Comparison of ENCODE assay signal across 1 cellular context in the genomic region with DNA sequence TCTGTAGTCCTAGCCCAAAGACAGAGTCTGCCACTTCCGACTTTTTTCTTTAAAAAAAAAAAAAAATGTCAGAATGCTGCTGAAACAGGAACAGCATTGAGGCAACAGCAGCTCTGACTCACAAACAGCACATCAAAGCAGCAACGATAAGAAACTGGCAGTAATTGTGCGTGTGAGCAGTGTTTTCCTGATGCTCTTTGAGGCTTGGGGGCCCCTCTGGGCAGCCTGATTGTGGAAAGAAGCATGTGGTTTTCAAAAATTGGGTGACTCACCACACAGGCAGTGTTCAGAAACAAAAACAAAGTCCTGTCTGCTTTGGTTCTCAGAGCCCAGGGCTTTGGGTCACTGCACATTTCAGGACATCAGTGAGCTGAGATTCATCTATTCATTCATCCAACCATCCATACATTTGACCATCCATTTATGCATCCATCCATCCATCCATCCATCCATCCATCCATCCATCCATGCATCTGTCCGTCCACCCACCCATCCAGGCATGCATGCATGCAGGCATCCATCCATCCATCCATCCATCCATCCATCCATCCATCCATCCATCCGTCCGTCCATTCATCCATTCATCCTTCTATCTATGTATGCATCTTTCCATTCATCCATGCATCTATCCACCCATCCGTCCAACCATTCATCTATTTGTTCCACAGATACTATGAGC.
TF ChIP-seq lines count a peak whose summit lies in the region.

No MANE protein-coding gene starts in this region.

TF ChIP-seq in IMR-90, 13 proteins besides CTCF, POLR2A, EP300 and RAD21 (continued from another document):
- 0 out of 2 replicates have a peak, but pooled peaks have one; percentile 23 for TF ChIP-seq MXI1 (IDR thresholded peaks at IDR 0.05; ENCODE audit: borderline replicate concordance, low read depth, low read length)
- TF ChIP-seq, protein P1, sequence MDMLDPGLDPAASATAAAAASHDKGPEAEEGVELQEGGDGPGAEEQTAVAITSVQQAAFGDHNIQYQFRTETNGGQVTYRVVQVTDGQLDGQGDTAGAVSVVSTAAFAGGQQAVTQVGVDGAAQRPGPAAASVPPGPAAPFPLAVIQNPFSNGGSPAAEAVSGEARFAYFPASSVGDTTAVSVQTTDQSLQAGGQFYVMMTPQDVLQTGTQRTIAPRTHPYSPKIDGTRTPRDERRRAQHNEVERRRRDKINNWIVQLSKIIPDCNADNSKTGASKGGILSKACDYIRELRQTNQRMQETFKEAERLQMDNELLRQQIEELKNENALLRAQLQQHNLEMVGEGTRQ (IDR thresholded peaks at IDR 0.05; ENCODE audit: low read depth, low read length) = no peak
- TF ChIP-seq MAZ (IDR thresholded peaks at IDR 0.05; ENCODE audit: borderline replicate concordance, low read depth, low read length) = peak; percentile 82
- no peak for TF ChIP-seq NFE2L2 (IDR thresholded peaks at IDR 0.05; ENCODE audit: low read depth, low read length)
